ENCODE assay signal across 8 cellular contexts in the genomic region with DNA sequence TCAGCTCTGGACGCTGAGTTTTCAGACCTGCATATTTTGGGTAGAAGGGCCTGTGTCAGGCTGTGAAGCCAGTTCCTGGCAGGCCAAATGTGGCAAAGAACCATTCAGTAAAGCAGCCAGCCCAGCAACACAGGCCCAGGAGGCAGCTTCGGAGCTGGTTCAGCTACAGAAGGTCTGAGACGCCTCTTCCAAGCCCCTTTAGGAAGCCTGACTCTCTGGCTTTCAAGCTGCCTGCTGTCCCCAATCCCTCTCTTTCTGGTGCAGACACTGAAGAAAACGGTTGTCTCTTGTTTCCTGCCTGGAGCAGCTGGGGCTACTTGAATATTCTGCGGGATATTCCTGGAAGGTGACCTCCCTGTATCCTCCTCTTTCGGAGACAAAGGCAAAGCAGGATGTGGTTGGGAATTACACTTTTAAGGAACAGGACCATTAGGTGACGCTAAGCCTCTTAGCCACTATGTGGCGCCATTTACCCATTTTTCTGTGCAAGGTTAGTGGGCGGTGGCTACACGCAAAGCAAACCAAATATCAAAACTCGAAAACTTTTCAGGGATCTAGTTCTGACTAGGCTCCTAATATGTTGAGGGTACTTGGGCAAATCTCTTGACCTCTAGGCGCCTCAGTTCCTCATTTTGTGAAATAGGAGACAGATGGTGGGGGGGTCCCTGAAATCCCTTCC. TPM values are rescaled to one million over a fixed set of nuclear protein-coding genes. Genes with fewer than 3 reads are reported as not detected.
DNase-seq lines count a peak whose midpoint lies in the region; ATAC-seq, FAIRE-seq and TF ChIP-seq lines count a peak whose summit lies in the region.

No MANE protein-coding gene starts in this region.

- H3K4me1 ChIP-seq in body of pancreas: no peaks in the 10 kb centered on the region

- ATAC-seq in HG02623 (IDR thresholded peaks at IDR 0.05; ENCODE audit: unreplicated experiment): peak; percentile 65
- ATAC-seq in body of pancreas: peak; percentile 65

- TF ChIP-seq CTCF in GM12874 (IDR thresholded peaks at IDR 0.05; ENCODE audit: insufficient read depth, low read depth, low read length) (peak; percentile 51), body of pancreas (IDR thresholded peaks at IDR 0.05) (peak; percentile 40 to 88 (median 73))

- WGBS in body of pancreas, 2 donors: 2% methylated on average over 8 to 11 of the region's 12 CpGs

- H3K27ac ChIP-seq in body of pancreas: no peak overlapping the region

- no peak for TF ChIP-seq POLR2A in body of pancreas (IDR thresholded peaks at IDR 0.05)

- no peaks in the 10 kb centered on the region for H3K9me3 ChIP-seq in body of pancreas

- H3K4me3 ChIP-seq in body of pancreas: no peak overlapping the region

- intact Hi-C loops in body of pancreas (cut with DNase I): no loop called here

- peak; percentile 78 for FAIRE-seq in A204.1 (lab: Jason Lieb, UNC)

- H3K27me3 ChIP-seq in body of pancreas: no peaks in the 10 kb centered on the region

- no peaks in the 10 kb centered on the region for H3K36me3 ChIP-seq in body of pancreas (replicated peaks in 1 of 2; ENCODE audit: insufficient read depth in 1 of 2, low read depth in 2 of 2)

- DNase-seq in NCI-H1092 (lab: John Stamatoyannopoulos, UW) (peak; percentile 34), T-helper 22 cell (ENCODE audit: low read depth) (peak; percentile 28), body of pancreas (peak; percentile 51 to 73 (median 58)), iPS-NIHi11 (ENCODE audit: low spot score) (peak; percentile 64)
- DNase-seq in stimulated activated CD4-positive, alpha-beta T cell treated with anti-CD3 and anti-CD28 coated beads, Interleukin-1b, Interleukin-23, amount 100 ng/mL, for 4 hours (ENCODE audit: low read depth in 2 of 2): peak; percentile 11 to 55

RNA-seq across cellular contexts. Expression of a gene that starts 47.2 kb away (rescaled TPM):
- total RNA-seq in body of pancreas: 10 to 100 TPM in 1 of 2 donors, 1 to 10 TPM in 1; 9.9 to 12.7 TPM
